24 cellular contexts compared by ENCODE assay signal in the genomic region with DNA sequence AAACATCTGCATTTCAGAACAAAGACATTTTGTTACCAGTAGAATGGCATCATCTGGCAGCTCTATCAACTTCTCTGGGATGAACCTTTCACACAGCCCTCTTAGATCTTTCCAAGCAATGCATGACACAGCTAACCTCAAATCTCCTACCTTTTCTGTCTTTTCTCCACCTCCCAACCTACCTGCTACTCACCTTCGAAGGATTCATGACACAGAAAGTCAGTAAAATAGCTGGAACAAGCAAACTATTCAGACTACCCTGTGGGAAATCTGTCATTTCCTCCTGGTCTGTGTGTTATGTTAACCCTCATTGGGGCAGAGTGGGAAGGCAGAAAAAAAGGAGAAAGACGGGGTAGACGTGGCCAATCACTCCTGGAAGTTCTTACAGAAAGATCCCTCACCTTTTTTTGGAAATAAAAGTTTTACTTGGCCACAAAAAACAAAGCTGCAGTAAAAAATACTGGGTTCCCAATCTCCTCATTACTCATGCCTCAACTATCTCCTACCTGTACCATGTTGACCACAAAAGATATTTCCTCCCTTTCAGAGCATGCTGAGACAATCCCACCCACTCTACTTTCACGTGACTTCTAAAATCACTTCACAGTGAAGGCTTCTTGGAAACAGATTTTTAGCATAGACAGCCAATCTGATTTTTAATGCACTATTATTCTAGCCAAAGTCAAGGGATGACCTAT.
A peak's percentile ranks its signal among the peaks of the same experiment; 100 is the strongest.
DNase-seq lines count a peak whose midpoint lies in the region; ATAC-seq, FAIRE-seq and TF ChIP-seq lines count a peak whose summit lies in the region.
"Had no signal": no experiment of that assay in that cellular context is flagged by ENCODE, and none has a peak within 500 bp of the region (broad histone marks: within the 10 kb centered on the region; RNA-seq: fewer than 3 reads in every experiment).

No MANE protein-coding gene starts in this region.

- H3K9me3 Mint-ChIP-seq in activated T-cell treated with anti-CD3 and anti-CD28 coated beads, Interleukin-2, amount 50 U/mL, for 24 hours = no peaks in the 10 kb centered on the region
- no peaks in the 10 kb centered on the region for H3K9me3 Mint-ChIP-seq in stimulated activated effector memory CD8-positive, alpha-beta T cell treated with anti-CD3 and anti-CD28 coated beads, Interleukin-12 subunit alpha, Interleukin-12 subunit beta, amount 100 ng/mL, for 72 hours

- H3K4me1 ChIP-seq in PC-3 (ENCODE audit: insufficient read depth, low read length) (peaks cover 12% of the 10 kb centered on the region), endothelial cell of umbilical vein (ENCODE audit: control insufficient read depth, extremely low read depth, insufficient read depth, low read length) (no peaks in the 10 kb centered on the region), Peyer's patch (no peaks in the 10 kb centered on the region)
- H3K4me1 ChIP-seq: left ventricle myocardium inferior, psoas muscle had no signal

- H3K36me3 Mint-ChIP-seq in activated T-cell treated with anti-CD3 and anti-CD28 coated beads, Interleukin-2, amount 50 U/mL, for 24 hours (ENCODE audit: low read depth) = no peaks in the 10 kb centered on the region
- H3K36me3 Mint-ChIP-seq in stimulated activated effector memory CD8-positive, alpha-beta T cell treated with anti-CD3 and anti-CD28 coated beads, Interleukin-12 subunit alpha, Interleukin-12 subunit beta, amount 100 ng/mL, for 72 hours = no peaks in the 10 kb centered on the region
- H3K36me3 Mint-ChIP-seq: activated naive CD8-positive, alpha-beta T cell had no signal

- peaks cover 17% of the 10 kb centered on the region for H3K4me1 Mint-ChIP-seq in activated T-cell treated with anti-CD3 and anti-CD28 coated beads, Interleukin-2, amount 50 U/mL, for 24 hours (ENCODE audit: low read depth)
- peaks cover 5% of the 10 kb centered on the region for H3K4me1 Mint-ChIP-seq in stimulated activated effector memory CD8-positive, alpha-beta T cell treated with anti-CD3 and anti-CD28 coated beads, Interleukin-12 subunit alpha, Interleukin-12 subunit beta, amount 100 ng/mL, for 72 hours

- dilution Hi-C loops in endothelial cell of umbilical vein (cut with MboI; ENCODE audit: extremely low pct_ligation_motif_present, low sequenced_read_pairs) = no loop called here

- no peak overlapping the region for H3K4me3 Mint-ChIP-seq in activated T-cell treated with anti-CD3 and anti-CD28 coated beads, Interleukin-2, amount 50 U/mL, for 24 hours
- H3K4me3 Mint-ChIP-seq in stimulated activated effector memory CD8-positive, alpha-beta T cell treated with anti-CD3 and anti-CD28 coated beads, Interleukin-12 subunit alpha, Interleukin-12 subunit beta, amount 100 ng/mL, for 72 hours = no peak overlapping the region
- H3K4me3 Mint-ChIP-seq: activated naive CD8-positive, alpha-beta T cell had no signal

- no peaks in the 10 kb centered on the region for H3K9me2 ChIP-seq in PC-3 (replicated peaks; ENCODE audit: low read length)

- intact Hi-C loops in PC-3 (cut with micrococcal nuclease) = loop anchor here (1.0 kb wide), 1 partner anchor 17 kb away; no protein-coding TSS in a partner anchor
- intact Hi-C loops in endothelial cell of umbilical vein (cut with micrococcal nuclease) = no loop called here

- H3K4me3 ChIP-seq in PC-3 (ENCODE audit: low read length) = no peak overlapping the region
- H3K4me3 ChIP-seq in endothelial cell of umbilical vein (replicated peaks in 1 of 3; ENCODE audit: insufficient read depth in 1 of 3, low read depth in 1 of 3, low read length in 3 of 3) = no peak overlapping the region
- no peak overlapping the region for H3K4me3 ChIP-seq in Peyer's patch
- H3K4me3 ChIP-seq: dorsolateral prefrontal cortex, K562, left ventricle myocardium inferior, MG63, psoas muscle, SK-N-MC had no signal

- no peak for TF ChIP-seq CTCF in PC-3 (conservative IDR thresholded peaks at IDR 0.05; ENCODE audit: low read depth, low read length)
- no peak for TF ChIP-seq CTCF in endothelial cell of umbilical vein (IDR thresholded peaks at IDR 0.05; ENCODE audit: extremely low read depth in 1 of 2, insufficient read depth in 1 of 2, low read depth in 1 of 2, low read length in 2 of 2)
- TF ChIP-seq CTCF in Peyer's patch (IDR thresholded peaks at IDR 0.05) = no peak

- H3K27me3 ChIP-seq in PC-3 (ENCODE audit: low read length) = no peaks in the 10 kb centered on the region
- peaks cover 58 to 78% of the 10 kb centered on the region in 2 experiments for H3K27me3 ChIP-seq in endothelial cell of umbilical vein (ENCODE audit: control insufficient read depth in 2 of 2, insufficient read depth in 2 of 2, low read length in 2 of 2)
- no peaks in the 10 kb centered on the region for H3K27me3 ChIP-seq in Peyer's patch
- H3K27me3 ChIP-seq: MG63 had no signal

- CTCF ChIA-PET in PC-3 (lab: Charles Lee) (no interaction called here), endothelial cell of umbilical vein (lab: Charles Lee) (interaction anchor here (1.2 to 1.8 kb wide), 3 partner anchors 11 to 479 kb away, joined by 3 to 8 read pairs (median 3); no protein-coding TSS in a partner anchor)

- H3K4me2 ChIP-seq in PC-3 (ENCODE audit: low read length) (no peak overlapping the region), endothelial cell of umbilical vein (ENCODE audit: insufficient read depth, low read length) (no peak overlapping the region)

- H4K20me1 ChIP-seq in PC-3 (ENCODE audit: low read length) (no peaks in the 10 kb centered on the region), endothelial cell of umbilical vein (replicated peaks; ENCODE audit: control insufficient read depth, extremely low read depth, insufficient read depth, low read length) (no peaks in the 10 kb centered on the region)

- H3K27me3 Mint-ChIP-seq in activated T-cell treated with anti-CD3 and anti-CD28 coated beads, Interleukin-2, amount 50 U/mL, for 24 hours = no peaks in the 10 kb centered on the region

- FAIRE-seq in endothelial cell of umbilical vein (lab: Jason Lieb, UNC) = peak; percentile 43
- FAIRE-seq: GM18507, K562, TTC549 had no signal

- H3K79me2 ChIP-seq in PC-3 (ENCODE audit: low read length) (no peaks in the 10 kb centered on the region), endothelial cell of umbilical vein (ENCODE audit: control insufficient read depth, insufficient read depth, low read length) (no peaks in the 10 kb centered on the region)

- H3K9me3 ChIP-seq in PC-3 (ENCODE audit: low read length) (no peaks in the 10 kb centered on the region), endothelial cell of umbilical vein (replicated peaks; ENCODE audit: control insufficient read depth, insufficient read depth, low read length) (no peaks in the 10 kb centered on the region), Peyer's patch (no peaks in the 10 kb centered on the region)
- H3K9me3 ChIP-seq: left ventricle myocardium inferior, MG63, psoas muscle had no signal

- DNase-seq in activated T-cell treated with anti-CD3 and anti-CD28 coated beads, Interleukin-2, amount 50 U/mL, for 24 hours = no peak
- DNase-seq in activated T-cell treated with anti-CD3 and anti-CD28 coated beads for 4 hours (no peak), PC-3 (peak; percentile 40), endothelial cell of umbilical vein (ENCODE audit: low read depth, low spot score) (no peak), Peyer's patch (no peak), NAMALWA (ENCODE audit: low spot score) (no peak), NCI-H187 treated with DMSO at 0.1 percent for 48 hours (lab: John Stamatoyannopoulos, UW) (no peak)
- no peak for DNase-seq in stimulated activated effector memory CD8-positive, alpha-beta T cell treated with anti-CD3 and anti-CD28 coated beads, Interleukin-12 subunit alpha, Interleukin-12 subunit beta, amount 100 ng/mL, for 72 hours (ENCODE audit: low spot score in 2 of 2)
- DNase-seq: activated CD8-positive, alpha-beta memory T cell treated with anti-CD3 and anti-CD28 coated beads for 24 hours; Calu3; dorsolateral prefrontal cortex; GOT3; left ventricle myocardium inferior; MG63; occipital lobe; psoas muscle; stimulated activated naive CD4-positive, alpha-beta T cell treated with Interleukin-2 at 50 U/mL for 16 hours had no signal

- H3K27ac ChIP-seq in PC-3 (ENCODE audit: low read length) (peak overlapping the region; percentile 66), endothelial cell of umbilical vein (ENCODE audit: insufficient read depth, low read depth, low read length) (no peak overlapping the region), Peyer's patch (no peak overlapping the region)
- H3K27ac ChIP-seq: dorsolateral prefrontal cortex, left ventricle myocardium inferior, psoas muscle, RWPE1, SK-N-MC had no signal

- H3K36me3 ChIP-seq in PC-3 (ENCODE audit: low read depth, low read length) (no peaks in the 10 kb centered on the region), endothelial cell of umbilical vein (ENCODE audit: control insufficient read depth in 2 of 2, extremely low read depth in 1 of 2, insufficient read depth in 2 of 2, low read length in 2 of 2) (no peaks in the 10 kb centered on the region), Peyer's patch (no peaks in the 10 kb centered on the region)
- H3K36me3 ChIP-seq: left ventricle myocardium inferior, MG63 had no signal

- no peaks in the 10 kb centered on the region for H3K9me1 ChIP-seq in endothelial cell of umbilical vein (replicated peaks; ENCODE audit: control insufficient read depth, extremely low read depth, insufficient read depth, low read length)

- H3F3A ChIP-seq in PC-3 (ENCODE audit: low read length, unreplicated experiment) = no peaks in the 10 kb centered on the region

- TF ChIP-seq POLR2A in endothelial cell of umbilical vein (IDR thresholded peaks at IDR 0.05; ENCODE audit: low read depth, low read length) = no peak
- no peak for TF ChIP-seq POLR2A in Peyer's patch (IDR thresholded peaks at IDR 0.05)

- BruUV-seq in PC-3 (replicated peaks; lab: Mats Ljungman, UMichigan) = no TSS peak
- BruUV-seq in endothelial cell of umbilical vein (replicated peaks; lab: Mats Ljungman, UMichigan) = no TSS peak

- ATAC-seq in PC-3 = no peak
- peak; percentile 32 for ATAC-seq in stimulated activated effector memory CD8-positive, alpha-beta T cell treated with anti-CD3 and anti-CD28 coated beads, Interleukin-12 subunit alpha, Interleukin-12 subunit beta, amount 100 ng/mL, for 72 hours
- ATAC-seq: activated CD4-positive, CD25-positive, alpha-beta regulatory T cell treated with anti-CD3 and anti-CD28 coated beads, Interleukin-2, amount 50 U/mL, for 24 hours; K562; psoas muscle had no signal

- H3K27ac Mint-ChIP-seq in activated T-cell treated with anti-CD3 and anti-CD28 coated beads, Interleukin-2, amount 50 U/mL, for 24 hours = peak overlapping the region; percentile 74
- no peak overlapping the region for H3K27ac Mint-ChIP-seq in stimulated activated effector memory CD8-positive, alpha-beta T cell treated with anti-CD3 and anti-CD28 coated beads, Interleukin-12 subunit alpha, Interleukin-12 subunit beta, amount 100 ng/mL, for 72 hours
- H3K27ac Mint-ChIP-seq: activated naive CD8-positive, alpha-beta T cell had no signal

- POLR2A ChIA-PET in PC-3 (lab: Charles Lee; ENCODE audit: unreplicated experiment) = no interaction called here
- POLR2A ChIA-PET in endothelial cell of umbilical vein (lab: Charles Lee) = no interaction called here

- H2AFZ ChIP-seq in PC-3 (ENCODE audit: low read length) (0 out of 2 replicates have a peak overlapping the region, but pooled peaks have one; percentile 23), endothelial cell of umbilical vein (ENCODE audit: low read depth, low read length) (no peak overlapping the region)

- H3K9ac ChIP-seq in PC-3 (ENCODE audit: low read length) (no peak overlapping the region), endothelial cell of umbilical vein (replicated peaks; ENCODE audit: extremely low read depth, insufficient read depth, low read length) (no peak overlapping the region)
